ENCODE assay signal across 1 cellular context in genomic region chr7:23002698-23003097, GRCh38.
TF ChIP-seq lines count a peak whose summit lies in the region.

No MANE protein-coding gene starts in this region.

TF ChIP-seq in IMR-90, 13 proteins besides CTCF, POLR2A, EP300 and RAD21:
- TF ChIP-seq USF2 (IDR thresholded peaks at IDR 0.05; ENCODE audit: low read depth, low read length) (no peak), RFX5 (IDR thresholded peaks at IDR 0.05; ENCODE audit: low read depth, low read length) (no peak), NFE2L2 (IDR thresholded peaks at IDR 0.05; ENCODE audit: low read depth, low read length) (no peak), MAFK (IDR thresholded peaks at IDR 0.05; ENCODE audit: low read depth, low read length) (no peak), CHD1 (IDR thresholded peaks at IDR 0.05; ENCODE audit: low read depth, low read length) (no peak), MXI1 (IDR thresholded peaks at IDR 0.05; ENCODE audit: borderline replicate concordance, low read depth, low read length) (no peak)
